29 cellular contexts compared by ENCODE assay signal in genomic region chr5:90406466-90406865, GRCh38. TPM values are rescaled to one million over a fixed set of nuclear protein-coding genes. Genes with fewer than 3 reads are reported as not detected.
DNase-seq lines count a peak whose midpoint lies in the region; ATAC-seq and TF ChIP-seq lines count a peak whose summit lies in the region.
"Had no signal": no experiment of that assay in that cellular context is flagged by ENCODE, and none has a peak within 500 bp of the region (broad histone marks: within the 10 kb centered on the region; RNA-seq: fewer than 3 reads in every experiment).

No MANE protein-coding gene starts in this region.

- intact Hi-C loops in right cardiac atrium (cut with DNase I) = no loop called here

- no peaks in the 10 kb centered on the region for H3K9me3 Mint-ChIP-seq in activated naive CD8-positive, alpha-beta T cell (ENCODE audit: low read depth)
- no peaks in the 10 kb centered on the region for H3K9me3 Mint-ChIP-seq in activated naive CD8-positive, alpha-beta T cell treated with anti-CD3 and anti-CD28 coated beads, Interleukin-2, amount 50 U/mL, for 24 hours
- H3K9me3 Mint-ChIP-seq: activated CD4-positive, alpha-beta memory T cell treated with anti-CD3 and anti-CD28 coated beads, Interleukin-2, amount 10 ng/mL, durations not matched to agents 7 days and 5 days; naive thymus-derived CD4-positive, alpha-beta T cell had no signal

- H3K27ac ChIP-seq in RWPE2 (ENCODE audit: poor library complexity, severe bottlenecking) (peak overlapping the region; percentile 83), foreskin keratinocyte (peak overlapping the region; percentile 13), smooth muscle cell (ENCODE audit: low read depth) (peak overlapping the region; percentile 42), right cardiac atrium (ENCODE audit: low read length) (no peak overlapping the region)
- H3K27ac ChIP-seq: 22Rv1, esophagus muscularis mucosa, PC-9, prostate gland, SJSA1 had no signal

- H3K27me3 ChIP-seq in RWPE2 (ENCODE audit: insufficient read depth, poor library complexity, severe bottlenecking) = no peaks in the 10 kb centered on the region
- no peaks in the 10 kb centered on the region for H3K27me3 ChIP-seq in foreskin keratinocyte
- H3K27me3 ChIP-seq in smooth muscle cell (ENCODE audit: low read depth) = no peaks in the 10 kb centered on the region
- no peaks in the 10 kb centered on the region for H3K27me3 ChIP-seq in right cardiac atrium (ENCODE audit: control insufficient read depth, insufficient read depth)
- H3K27me3 ChIP-seq: BE2C, esophagus muscularis mucosa, SJSA1 had no signal

- H3K9me3 ChIP-seq in RWPE2 (ENCODE audit: severe bottlenecking) (no peaks in the 10 kb centered on the region), smooth muscle cell (replicated peaks; ENCODE audit: low read depth) (no peaks in the 10 kb centered on the region), right cardiac atrium (ENCODE audit: control insufficient read depth, low read length) (no peaks in the 10 kb centered on the region)
- H3K9me3 ChIP-seq: BE2C, esophagus muscularis mucosa, prostate gland, SJSA1 had no signal

- H3K27me3 Mint-ChIP-seq in activated naive CD8-positive, alpha-beta T cell = no peaks in the 10 kb centered on the region
- no peaks in the 10 kb centered on the region for H3K27me3 Mint-ChIP-seq in activated naive CD8-positive, alpha-beta T cell treated with anti-CD3 and anti-CD28 coated beads, Interleukin-2, amount 50 U/mL, for 24 hours
- H3K27me3 Mint-ChIP-seq: activated CD4-positive, alpha-beta memory T cell treated with anti-CD3 and anti-CD28 coated beads, Interleukin-2, amount 10 ng/mL, durations not matched to agents 7 days and 5 days; naive thymus-derived CD4-positive, alpha-beta T cell had no signal

- H3K4me3 ChIP-seq in RWPE2 (ENCODE audit: severe bottlenecking) (no peak overlapping the region), smooth muscle cell (no peak overlapping the region), right cardiac atrium (ENCODE audit: low read length) (no peak overlapping the region)
- H3K4me3 ChIP-seq: esophagus muscularis mucosa, PC-9, prostate gland, SJSA1 had no signal

- no peak for ATAC-seq in activated naive CD8-positive, alpha-beta T cell treated with anti-CD3 and anti-CD28 coated beads, Interleukin-2, amount 50 U/mL, for 24 hours
- ATAC-seq in RWPE2 (ENCODE audit: low read depth) (no peak), foreskin keratinocyte (no peak), right cardiac atrium (no peak), HG03469 (IDR thresholded peaks at IDR 0.05; ENCODE audit: unreplicated experiment) (no peak)
- ATAC-seq: HCT116; left cardiac atrium; naive thymus-derived CD4-positive, alpha-beta T cell had no signal

- H3K36me3 Mint-ChIP-seq in activated naive CD8-positive, alpha-beta T cell = peaks cover 21% of the 10 kb centered on the region
- H3K36me3 Mint-ChIP-seq in activated naive CD8-positive, alpha-beta T cell treated with anti-CD3 and anti-CD28 coated beads, Interleukin-2, amount 50 U/mL, for 24 hours (ENCODE audit: low read depth) = peaks cover 24% of the 10 kb centered on the region

- TF ChIP-seq CTCF in RWPE2 (IDR thresholded peaks at IDR 0.05; ENCODE audit: poor library complexity, severe bottlenecking) = no peak
- no peak for TF ChIP-seq CTCF in foreskin keratinocyte (conservative IDR thresholded peaks at IDR 0.05)
- no peak for TF ChIP-seq CTCF in smooth muscle cell (IDR thresholded peaks at IDR 0.05; ENCODE audit: borderline replicate concordance, insufficient read depth, poor library complexity, severe bottlenecking)

- DNase-seq in activated naive CD8-positive, alpha-beta T cell treated with anti-CD3 and anti-CD28 coated beads, Interleukin-2, amount 50 U/mL, for 24 hours = no peak
- DNase-seq in RWPE2 (ENCODE audit: low spot score) (no peak), foreskin keratinocyte (peak in 1 of 2 donors; percentile 47), smooth muscle cell (lab: John Stamatoyannopoulos, UW; ENCODE audit: unreplicated experiment) (no peak), right cardiac atrium (no peak), SHP77 (lab: John Stamatoyannopoulos, UW) (no peak)
- DNase-seq: activated CD4-positive, alpha-beta memory T cell treated with anti-CD3 and anti-CD28 coated beads, Interleukin-2, amount 10 ng/mL, durations not matched to agents 7 days and 5 days; activated gamma-delta T cell treated with Interleukin-2 at 50 U/mL for 16 hours; activated T-cell treated with anti-CD3 and anti-CD28 coated beads for 4 hours; amniotic stem cell; BE2C; central memory CD4-positive, alpha-beta T cell; COR-L47; left cardiac atrium; mesendoderm; naive thymus-derived CD4-positive, alpha-beta T cell; NCI-H1694 treated with DMSO at 0.1 percent for 48 hours; NCI-H226; PC-9; small intestine; stimulated activated CD4-positive, alpha-beta T cell treated with anti-CD3 and anti-CD28 coated beads, Interleukin-4, amount 100 ng/mL, for 24 hours; T-helper 2 cell had no signal

- peaks cover 30% of the 10 kb centered on the region for H3K4me1 Mint-ChIP-seq in activated naive CD8-positive, alpha-beta T cell (ENCODE audit: low read depth)
- peaks cover 28% of the 10 kb centered on the region for H3K4me1 Mint-ChIP-seq in activated naive CD8-positive, alpha-beta T cell treated with anti-CD3 and anti-CD28 coated beads, Interleukin-2, amount 50 U/mL, for 24 hours

- H3K36me3 ChIP-seq in RWPE2 (ENCODE audit: low read depth) (peaks cover 46% of the 10 kb centered on the region), smooth muscle cell (ENCODE audit: low read depth) (no peaks in the 10 kb centered on the region)
- H3K36me3 ChIP-seq: BE2C, prostate gland had no signal

- no peak overlapping the region for H3K27ac Mint-ChIP-seq in activated naive CD8-positive, alpha-beta T cell
- H3K27ac Mint-ChIP-seq in activated naive CD8-positive, alpha-beta T cell treated with anti-CD3 and anti-CD28 coated beads, Interleukin-2, amount 50 U/mL, for 24 hours = no peak overlapping the region
- H3K27ac Mint-ChIP-seq: activated CD4-positive, alpha-beta memory T cell treated with anti-CD3 and anti-CD28 coated beads, Interleukin-2, amount 10 ng/mL, durations not matched to agents 7 days and 5 days had no signal

- H3K79me2 ChIP-seq in smooth muscle cell (ENCODE audit: low read depth) = peaks cover 19% of the 10 kb centered on the region

- H3F3A ChIP-seq in smooth muscle cell (ENCODE audit: low read depth) = no peaks in the 10 kb centered on the region

- H3K9ac ChIP-seq in smooth muscle cell (ENCODE audit: low read depth) = no peak overlapping the region

- H3K4me1 ChIP-seq in RWPE2 (ENCODE audit: insufficient read depth, poor library complexity, severe bottlenecking) (peaks cover 39% of the 10 kb centered on the region), foreskin keratinocyte (peaks cover 35% of the 10 kb centered on the region), smooth muscle cell (ENCODE audit: low read depth) (peaks cover 37% of the 10 kb centered on the region), right cardiac atrium (ENCODE audit: control insufficient read depth, insufficient read depth, low read length) (no peaks in the 10 kb centered on the region)
- H3K4me1 ChIP-seq: BE2C, prostate gland had no signal

- peak overlapping the region; percentile 15 for H3K4me2 ChIP-seq in smooth muscle cell
- H3K4me2 ChIP-seq: PC-9 had no signal

- H2AFZ ChIP-seq in smooth muscle cell (ENCODE audit: low read depth) = no peak overlapping the region
- H2AFZ ChIP-seq: PC-9 had no signal

- H4K20me1 ChIP-seq in smooth muscle cell (ENCODE audit: low read depth) = no peaks in the 10 kb centered on the region

- peak overlapping the region; percentile 1 for H3K4me3 Mint-ChIP-seq in activated naive CD8-positive, alpha-beta T cell
- no peak overlapping the region for H3K4me3 Mint-ChIP-seq in activated naive CD8-positive, alpha-beta T cell treated with anti-CD3 and anti-CD28 coated beads, Interleukin-2, amount 50 U/mL, for 24 hours
- H3K4me3 Mint-ChIP-seq: activated CD4-positive, alpha-beta memory T cell treated with anti-CD3 and anti-CD28 coated beads, Interleukin-2, amount 10 ng/mL, durations not matched to agents 7 days and 5 days had no signal

RNA-seq across cellular contexts. Expression of gene CETN3, which starts 3.1 kb away (rescaled TPM):
- total RNA-seq in foreskin keratinocyte = 32.6 and 38.7 TPM in 2 replicates
- polyA plus RNA-seq in foreskin keratinocyte = 36.6 and 50.3 TPM in 2 replicates
- total RNA-seq in smooth muscle cell = 32.0 and 36.7 TPM in 2 replicates
- polyA plus RNA-seq in smooth muscle cell = 28.7 and 31.6 TPM in 2 replicates
- 10 to 100 TPM; 17.6 to 30.7 (median 22.8) TPM for total RNA-seq in right cardiac atrium
- polyA plus RNA-seq in right cardiac atrium = 37.8 TPM
